In genomic region chr4:9962611-9963314, GRCh38 we compare ENCODE assay signal across 14 cellular contexts.
"Had no signal": no experiment of that assay in that cellular context is flagged by ENCODE, and none has a peak within 500 bp of the region (broad histone marks: within the 10 kb centered on the region; RNA-seq: fewer than 3 reads in every experiment).

No MANE protein-coding gene starts in this region.

- ATAC-seq: activated CD8-positive, alpha-beta memory T cell treated with anti-CD3 and anti-CD28 coated beads, Interleukin-2, amount 10 ng/mL, durations not matched to agents 7 days and 5 days; stimulated activated naive CD8-positive, alpha-beta T cell treated with anti-CD3 and anti-CD28 coated beads, Interleukin-15, Interleukin-2, amounts not matched to agents 100 U/mL and 50 U/mL, for 24 hours; T-helper 17 cell; upper lobe of right lung had no signal

- H3K27ac ChIP-seq: ovary, testis, upper lobe of right lung had no signal

- H3K4me3 ChIP-seq: ovary, testis, upper lobe of right lung had no signal

- H3K9me3 ChIP-seq: ovary, testis, upper lobe of right lung had no signal

- FAIRE-seq: astrocyte, colon, TTC549 had no signal

- H3K36me3 ChIP-seq: ovary, upper lobe of right lung had no signal

- H3K4me1 ChIP-seq: testis, upper lobe of right lung had no signal

- DNase-seq: activated B cell treated with CpG ODN at 0.5 μM for 24 hours; activated CD8-positive, alpha-beta memory T cell treated with anti-CD3 and anti-CD28 coated beads, Interleukin-2, amount 10 ng/mL, durations not matched to agents 7 days and 5 days; activated T-cell treated with anti-CD3 and anti-CD28 coated beads, Interleukin-2, amount 50 U/mL, for 24 hours; hippocampal formation; ovary; stimulated activated CD4-positive, alpha-beta T cell treated with anti-CD3 and anti-CD28 coated beads, Interleukin-12 subunit alpha, Interleukin-12 subunit beta, amount 100 ng/mL, for 4 hours; stimulated activated CD4-positive, alpha-beta T cell treated with anti-CD3 and anti-CD28 coated beads, Interleukin-2, amount 100 ng/mL, for 48 hours; stimulated activated naive CD8-positive, alpha-beta T cell treated with anti-CD3 and anti-CD28 coated beads, Interleukin-15, Interleukin-2, amounts not matched to agents 100 U/mL and 50 U/mL, for 24 hours; T-helper 17 cell; testis; upper lobe of right lung had no signal

- H3K27me3 ChIP-seq: ovary, testis, upper lobe of right lung had no signal
